8 cellular contexts compared by ENCODE assay signal in genomic region chr16:67843343-67843765, GRCh38. TPM values are rescaled to one million over a fixed set of nuclear protein-coding genes. Genes with fewer than 3 reads are reported as not detected.
DNase-seq lines count a peak whose midpoint lies in the region; ATAC-seq, FAIRE-seq and TF ChIP-seq lines count a peak whose summit lies in the region.

No MANE protein-coding gene starts in this region.

- peak overlapping the region; percentile 93 for H3K4me3 Mint-ChIP-seq in T-helper 2 cell treated with Interferon-gamma antibody and Interleukin-4, amounts not matched to agents 5 μg/mL and 100 μg/mL, for 36 hours
- H3K4me3 Mint-ChIP-seq in activated T-helper 1 cell treated with anti-CD3 and anti-CD28 coated beads, Interleukin-12 subunit alpha, Interleukin-12 subunit beta, Interleukin-2, Interleukin-4 antibody, amounts not matched to agents 30 ng/mL and 10 ng/mL and 1 ng/mL, durations not matched to agents 14 hours and 24 hours and 36 hours, result peak overlapping the region; percentile 89

- intact Hi-C loops in activated T-helper 1 cell treated with anti-CD3 and anti-CD28 coated beads, Interleukin-12 subunit alpha, Interleukin-12 subunit beta, Interleukin-2, Interleukin-4 antibody, amounts not matched to agents 30 ng/mL and 10 ng/mL and 1 ng/mL, durations not matched to agents 14 hours and 24 hours and 36 hours (cut with micrococcal nuclease), result loop anchor here (2.0 to 10.0 kb wide), 3 partner anchors 91 to 471 kb away; partner anchors contain the start of genes ACD, PARD6A, PRMT7 and SLC7A6OS
- intact Hi-C loops in posterior vena cava (cut with DNase I), result no loop called here

- peaks cover 4% of the 10 kb centered on the region for H3K36me3 Mint-ChIP-seq in T-helper 2 cell treated with Interferon-gamma antibody and Interleukin-4, amounts not matched to agents 5 μg/mL and 100 μg/mL, for 36 hours (ENCODE audit: low read depth)
- H3K36me3 Mint-ChIP-seq in activated T-helper 1 cell treated with anti-CD3 and anti-CD28 coated beads, Interleukin-12 subunit alpha, Interleukin-12 subunit beta, Interleukin-2, Interleukin-4 antibody, amounts not matched to agents 30 ng/mL and 10 ng/mL and 1 ng/mL, durations not matched to agents 14 hours and 24 hours and 36 hours (ENCODE audit: low read depth), result no peaks in the 10 kb centered on the region

- DNase-seq in T-helper 2 cell treated with Interferon-gamma antibody and Interleukin-4, amounts not matched to agents 5 μg/mL and 100 μg/mL, for 36 hours (ENCODE audit: low spot score), result no peak
- DNase-seq in T-helper 2 cell (no peak), substantia nigra (lab: John Stamatoyannopoulos, UW) (peak in 6 of 49 donors; percentile 16 to 41 (median 34)), GM12891 (ENCODE audit: insufficient read length, low spot score) (no peak), posterior vena cava (ENCODE audit: low spot score) (no peak)
- DNase-seq in activated T-helper 1 cell treated with anti-CD3 and anti-CD28 coated beads, Interleukin-12 subunit alpha, Interleukin-12 subunit beta, Interleukin-2, Interleukin-4 antibody, amounts not matched to agents 30 ng/mL and 10 ng/mL and 1 ng/mL, durations not matched to agents 14 hours and 24 hours and 36 hours (ENCODE audit: low spot score), result no peak

- no peaks in the 10 kb centered on the region for H3K9me3 ChIP-seq in iPS-15b (ENCODE audit: control insufficient read depth, insufficient read depth, low read length)

- peak overlapping the region; percentile 3 for H3K9ac ChIP-seq in iPS-15b (ENCODE audit: low read depth, low read length)

- no peak for FAIRE-seq in GM12891 (lab: Jason Lieb, UNC)

- peak overlapping the region; percentile 97 for H3K4me3 ChIP-seq in iPS-15b (ENCODE audit: low read depth, low read length)

- no peak for TF ChIP-seq POLR2A in GM12891 (IDR thresholded peaks at IDR 0.05; ENCODE audit: low read depth, low read length)

- peaks cover 25% of the 10 kb centered on the region for H3K4me1 ChIP-seq in iPS-15b (ENCODE audit: control insufficient read depth, insufficient read depth, low read length)

- peak overlapping the region; percentile 100 for H3K27ac ChIP-seq in substantia nigra (ENCODE audit: low read depth, low read length, poor library complexity, severe bottlenecking)

- ATAC-seq in HG02588 (IDR thresholded peaks at IDR 0.05; ENCODE audit: unreplicated experiment), result no peak

- no peaks in the 10 kb centered on the region for H3K27me3 Mint-ChIP-seq in T-helper 2 cell treated with Interferon-gamma antibody and Interleukin-4, amounts not matched to agents 5 μg/mL and 100 μg/mL, for 36 hours (ENCODE audit: low read depth)
- no peaks in the 10 kb centered on the region for H3K27me3 Mint-ChIP-seq in activated T-helper 1 cell treated with anti-CD3 and anti-CD28 coated beads, Interleukin-12 subunit alpha, Interleukin-12 subunit beta, Interleukin-2, Interleukin-4 antibody, amounts not matched to agents 30 ng/mL and 10 ng/mL and 1 ng/mL, durations not matched to agents 14 hours and 24 hours and 36 hours (ENCODE audit: insufficient read depth)

- H3K27me3 ChIP-seq in iPS-15b (ENCODE audit: control insufficient read depth, insufficient read depth, low read length), result no peaks in the 10 kb centered on the region

- no peaks in the 10 kb centered on the region for H3K9me3 Mint-ChIP-seq in T-helper 2 cell treated with Interferon-gamma antibody and Interleukin-4, amounts not matched to agents 5 μg/mL and 100 μg/mL, for 36 hours
- no peaks in the 10 kb centered on the region for H3K9me3 Mint-ChIP-seq in activated T-helper 1 cell treated with anti-CD3 and anti-CD28 coated beads, Interleukin-12 subunit alpha, Interleukin-12 subunit beta, Interleukin-2, Interleukin-4 antibody, amounts not matched to agents 30 ng/mL and 10 ng/mL and 1 ng/mL, durations not matched to agents 14 hours and 24 hours and 36 hours

- H3K27ac Mint-ChIP-seq in T-helper 2 cell treated with Interferon-gamma antibody and Interleukin-4, amounts not matched to agents 5 μg/mL and 100 μg/mL, for 36 hours, result peak overlapping the region; percentile 96
- peak overlapping the region; percentile 86 for H3K27ac Mint-ChIP-seq in activated T-helper 1 cell treated with anti-CD3 and anti-CD28 coated beads, Interleukin-12 subunit alpha, Interleukin-12 subunit beta, Interleukin-2, Interleukin-4 antibody, amounts not matched to agents 30 ng/mL and 10 ng/mL and 1 ng/mL, durations not matched to agents 14 hours and 24 hours and 36 hours

- H3K36me3 ChIP-seq in iPS-15b (ENCODE audit: control insufficient read depth, insufficient read depth, low read length), result no peaks in the 10 kb centered on the region

- peaks cover 39% of the 10 kb centered on the region for H3K4me1 Mint-ChIP-seq in T-helper 2 cell treated with Interferon-gamma antibody and Interleukin-4, amounts not matched to agents 5 μg/mL and 100 μg/mL, for 36 hours (ENCODE audit: low read depth)
- peaks cover 39% of the 10 kb centered on the region for H3K4me1 Mint-ChIP-seq in activated T-helper 1 cell treated with anti-CD3 and anti-CD28 coated beads, Interleukin-12 subunit alpha, Interleukin-12 subunit beta, Interleukin-2, Interleukin-4 antibody, amounts not matched to agents 30 ng/mL and 10 ng/mL and 1 ng/mL, durations not matched to agents 14 hours and 24 hours and 36 hours (ENCODE audit: low read depth)

TF ChIP-seq in GM12891, 5 proteins besides CTCF, POLR2A, EP300 and RAD21:
- TF ChIP-seq POLR2AphosphoS5 (IDR thresholded peaks at IDR 0.05; ENCODE audit: low read depth, low read length), result no peak
- no peak for TF ChIP-seq PAX5 (IDR thresholded peaks at IDR 0.05; ENCODE audit: insufficient read depth, low read length, severe bottlenecking)
- TF ChIP-seq TAF1 (IDR thresholded peaks at IDR 0.05; ENCODE audit: low read depth, low read length), result no peak
- no peak for TF ChIP-seq POU2F2 (IDR thresholded peaks at IDR 0.05; ENCODE audit: low read depth, low read length)
- no peak for TF ChIP-seq SPI1 (IDR thresholded peaks at IDR 0.05; ENCODE audit: low read depth, low read length)

RNA-seq across cellular contexts. Expression of gene THAP11, which starts 1.2 kb away (rescaled TPM):
- 43.0 and 49.5 TPM in 2 replicates for total RNA-seq in activated T-helper 1 cell treated with anti-CD3 and anti-CD28 coated beads, Interleukin-12 subunit alpha, Interleukin-12 subunit beta, Interleukin-2, Interleukin-4 antibody, amounts not matched to agents 30 ng/mL and 10 ng/mL and 1 ng/mL, durations not matched to agents 14 hours and 24 hours and 36 hours
- 13.6 TPM for polyA plus RNA-seq in GM12891 (2012; ENCODE audit: low read depth, missing spikeins)
- total RNA-seq in posterior vena cava, result 10 to 100 TPM; 24.9 to 26.1 TPM

RNA-seq across cellular contexts. Expression of gene NUTF2, which starts 3.4 kb away (rescaled TPM):
- 183 and 186 TPM in 2 replicates for total RNA-seq in activated T-helper 1 cell treated with anti-CD3 and anti-CD28 coated beads, Interleukin-12 subunit alpha, Interleukin-12 subunit beta, Interleukin-2, Interleukin-4 antibody, amounts not matched to agents 30 ng/mL and 10 ng/mL and 1 ng/mL, durations not matched to agents 14 hours and 24 hours and 36 hours
- 155 TPM for polyA plus RNA-seq in GM12891 (2012; ENCODE audit: low read depth, missing spikeins)
- 10 to 100 TPM; 81.7 to 99.1 TPM for total RNA-seq in posterior vena cava

RNA-seq across cellular contexts. Expression of gene CENPT, which starts 4.1 kb away (rescaled TPM):
- 41.6 and 45.0 TPM in 2 replicates for total RNA-seq in activated T-helper 1 cell treated with anti-CD3 and anti-CD28 coated beads, Interleukin-12 subunit alpha, Interleukin-12 subunit beta, Interleukin-2, Interleukin-4 antibody, amounts not matched to agents 30 ng/mL and 10 ng/mL and 1 ng/mL, durations not matched to agents 14 hours and 24 hours and 36 hours
- polyA plus RNA-seq in GM12891 (2012; ENCODE audit: low read depth, missing spikeins), result 28.0 TPM
- 10 to 100 TPM; 38.7 to 40.3 TPM for total RNA-seq in posterior vena cava

RNA-seq across cellular contexts. Expression of gene EDC4, which starts 29.5 kb away (rescaled TPM):
- total RNA-seq in activated T-helper 1 cell treated with anti-CD3 and anti-CD28 coated beads, Interleukin-12 subunit alpha, Interleukin-12 subunit beta, Interleukin-2, Interleukin-4 antibody, amounts not matched to agents 30 ng/mL and 10 ng/mL and 1 ng/mL, durations not matched to agents 14 hours and 24 hours and 36 hours, result 115 and 128 TPM in 2 replicates
- 42.0 TPM for polyA plus RNA-seq in GM12891 (2012; ENCODE audit: low read depth, missing spikeins)
- total RNA-seq in posterior vena cava, result 10 to 100 TPM; 37.4 to 43.1 TPM

RNA-seq across cellular contexts. Expression of gene TSNAXIP1, which starts 36.7 kb away (rescaled TPM):
- 0.52 and 0.83 TPM in 2 replicates for total RNA-seq in activated T-helper 1 cell treated with anti-CD3 and anti-CD28 coated beads, Interleukin-12 subunit alpha, Interleukin-12 subunit beta, Interleukin-2, Interleukin-4 antibody, amounts not matched to agents 30 ng/mL and 10 ng/mL and 1 ng/mL, durations not matched to agents 14 hours and 24 hours and 36 hours
- 0.45 TPM for polyA plus RNA-seq in GM12891 (2012; ENCODE audit: low read depth, missing spikeins)
- under 1 TPM; 0.37 to 0.52 TPM for total RNA-seq in posterior vena cava
